Comparison of ENCODE assay signal across 8 cellular contexts in genomic region chr3:3196148-3196861, GRCh38. TPM values are rescaled to one million over a fixed set of nuclear protein-coding genes. Genes with fewer than 3 reads are reported as not detected.
DNase-seq lines count a peak whose midpoint lies in the region; ATAC-seq and TF ChIP-seq lines count a peak whose summit lies in the region.

No MANE protein-coding gene starts in this region.

- H3K36me3 ChIP-seq in prostate gland = no peaks in the 10 kb centered on the region

- TF ChIP-seq CTCF in AG04449 (IDR thresholded peaks at IDR 0.05; ENCODE audit: insufficient read depth, low read length, missing control alignments) (peak; percentile 24), GM12872 (IDR thresholded peaks at IDR 0.05; ENCODE audit: insufficient read depth, low read depth, low read length) (peak; percentile 63), glutamatergic neuron (IDR thresholded peaks at IDR 0.05; ENCODE audit: partially characterized antibody, unreplicated experiment) (peak; percentile 75), prostate gland (IDR thresholded peaks at IDR 0.05) (peak in 2 of 4 experiments; percentile 39 to 47)

- H3K9me3 Mint-ChIP-seq in glutamatergic neuron (ENCODE audit: unreplicated experiment) = peaks cover 1% of the 10 kb centered on the region
- H3K9me3 Mint-ChIP-seq in T-helper 2 cell treated with Interferon-gamma antibody and Interleukin-4, amounts not matched to agents 5 μg/mL and 100 μg/mL, for 36 hours = no peaks in the 10 kb centered on the region

- DNase-seq in AG04449 (ENCODE audit: low read depth, low spot score) (no peak), RPMI7951 (ENCODE audit: low read depth) (peak; percentile 10), glutamatergic neuron (peak; percentile 63), prostate gland (ENCODE audit: low spot score) (no peak), DMS153 (lab: John Stamatoyannopoulos, UW) (no peak)
- DNase-seq in T-helper 2 cell treated with Interferon-gamma antibody and Interleukin-4, amounts not matched to agents 5 μg/mL and 100 μg/mL, for 36 hours (ENCODE audit: low spot score) = no peak

- H3K4me1 ChIP-seq in prostate gland (replicated peaks) = no peaks in the 10 kb centered on the region

- intact Hi-C loops in prostate gland (cut with DNase I) = loop anchor here (5.0 kb wide), 1 partner anchor 1096 kb away; no protein-coding TSS in a partner anchor

- no peak overlapping the region for H3K27ac Mint-ChIP-seq in glutamatergic neuron (ENCODE audit: unreplicated experiment)
- H3K27ac Mint-ChIP-seq in T-helper 2 cell treated with Interferon-gamma antibody and Interleukin-4, amounts not matched to agents 5 μg/mL and 100 μg/mL, for 36 hours = no peak overlapping the region

- WGBS in prostate gland = 42% methylated on average over 6 of the region's 6 CpGs

- no peaks in the 10 kb centered on the region for H3K9me3 ChIP-seq in prostate gland

- no peak overlapping the region for H3K4me3 Mint-ChIP-seq in glutamatergic neuron (ENCODE audit: unreplicated experiment)
- no peak overlapping the region for H3K4me3 Mint-ChIP-seq in T-helper 2 cell treated with Interferon-gamma antibody and Interleukin-4, amounts not matched to agents 5 μg/mL and 100 μg/mL, for 36 hours

- no peak for TF ChIP-seq POLR2A in prostate gland (IDR thresholded peaks at IDR 0.05)

- H3K4me3 ChIP-seq in AG04449 (ENCODE audit: low read depth, low read length) = no peak overlapping the region
- H3K4me3 ChIP-seq in prostate gland = no peak overlapping the region

- POLR2A ChIA-PET in AG04449 (lab: Yijun Ruan, JAX) = no interaction called here

- H3K4me1 Mint-ChIP-seq in glutamatergic neuron (ENCODE audit: low read depth, unreplicated experiment) = peaks cover 6% of the 10 kb centered on the region
- H3K4me1 Mint-ChIP-seq in T-helper 2 cell treated with Interferon-gamma antibody and Interleukin-4, amounts not matched to agents 5 μg/mL and 100 μg/mL, for 36 hours (ENCODE audit: low read depth) = peaks cover 21% of the 10 kb centered on the region

- H3K27me3 Mint-ChIP-seq in glutamatergic neuron (ENCODE audit: unreplicated experiment) = peaks cover 2% of the 10 kb centered on the region
- peaks cover 2% of the 10 kb centered on the region for H3K27me3 Mint-ChIP-seq in T-helper 2 cell treated with Interferon-gamma antibody and Interleukin-4, amounts not matched to agents 5 μg/mL and 100 μg/mL, for 36 hours (ENCODE audit: low read depth)

- H3K27ac ChIP-seq in prostate gland = no peak overlapping the region

- CTCF ChIA-PET in AG04449 (lab: Yijun Ruan, JAX) = interaction anchor here (1.2 kb wide), 1 partner anchor 1076 kb away, joined by 3 read pairs; no protein-coding TSS in a partner anchor

- no peak for ATAC-seq in HG02678 (IDR thresholded peaks at IDR 0.05; ENCODE audit: unreplicated experiment)

- H3K36me3 Mint-ChIP-seq in glutamatergic neuron (ENCODE audit: unreplicated experiment) = no peaks in the 10 kb centered on the region
- no peaks in the 10 kb centered on the region for H3K36me3 Mint-ChIP-seq in T-helper 2 cell treated with Interferon-gamma antibody and Interleukin-4, amounts not matched to agents 5 μg/mL and 100 μg/mL, for 36 hours (ENCODE audit: low read depth)

- peaks cover 4% of the 10 kb centered on the region for H3K27me3 ChIP-seq in prostate gland (replicated peaks; ENCODE audit: insufficient read depth)

RNA-seq across cellular contexts. Expression of gene CRBN, which starts 16.8 kb away (rescaled TPM):
- 64.9 and 73.5 TPM in 2 replicates for total RNA-seq in RPMI7951 (2014; rRNA removed; shearing (Covaris generic))
- total RNA-seq in glutamatergic neuron (ENCODE audit: unreplicated experiment) (52.6 TPM), prostate gland (10 to 100 TPM; 69.4 to 83.4 TPM)

Comparison
In these comparisons a context has a peak if more than half of its experiments do, and no peak if none do; other contexts are left out.
1. DNase-seq: peak in RPMI7951 (single experiment) and glutamatergic neuron (single experiment); none in AG04449 (single experiment), T-helper 2 cell treated with Interferon-gamma antibody and Interleukin-4, amounts not matched to agents 5 μg/mL and 100 μg/mL, for 36 hours (single experiment), prostate gland (single experiment) and DMS153 (single experiment).